1 cellular context compared by ENCODE assay signal in genomic region chr21:42859891-42860230, GRCh38.
TF ChIP-seq lines count a peak whose summit lies in the region.

No MANE protein-coding gene starts in this region.

TF ChIP-seq in GM12878, 131 proteins besides CTCF, POLR2A, EP300 and RAD21 (continued from another document):
- TF ChIP-seq KDM1A (IDR thresholded peaks at IDR 0.05; ENCODE audit: borderline replicate concordance): no peak
